In genomic region chr16:7185689-7186088, GRCh38 we compare ENCODE assay signal across 1 cellular context.
TF ChIP-seq lines count a peak whose summit lies in the region.

No MANE protein-coding gene starts in this region.

TF ChIP-seq in HepG2, 621 proteins besides CTCF, POLR2A, EP300 and RAD21 (continued from another document and continues in another):
- TF ChIP-seq HNF4G (IDR thresholded peaks at IDR 0.05; ENCODE audit: borderline replicate concordance, low read depth, low read length) (no peak), HNF4G (CRISPR knock-in tag; IDR thresholded peaks at IDR 0.05; ENCODE audit: borderline replicate concordance, low read depth) (no peak), ZNF24 (IDR thresholded peaks at IDR 0.05) (peak; percentile 42; the same call in 1 of the 2 replicates), ZSCAN31 (CRISPR knock-in tag; IDR thresholded peaks at IDR 0.05; ENCODE audit: low read depth) (no peak), SIX4 (CRISPR knock-in tag; IDR thresholded peaks at IDR 0.05) (no peak), GTF3A (CRISPR knock-in tag; conservative IDR thresholded peaks at IDR 0.05) (no peak), TCF7 (IDR thresholded peaks at IDR 0.05; ENCODE audit: low read depth) (peak; percentile 83), ZNF841 (CRISPR knock-in tag; IDR thresholded peaks at IDR 0.05; ENCODE audit: borderline replicate concordance) (no peak), ZKSCAN5 (CRISPR knock-in tag; IDR thresholded peaks at IDR 0.05) (no peak), ZNF143 (CRISPR knock-in tag; IDR thresholded peaks at IDR 0.05) (no peak), ZNF510 (CRISPR knock-in tag; IDR thresholded peaks at IDR 0.05; ENCODE audit: low read depth) (no peak), THAP7 (CRISPR knock-in tag; IDR thresholded peaks at IDR 0.05) (no peak), HIC2 (CRISPR knock-in tag; IDR thresholded peaks at IDR 0.05; ENCODE audit: low read depth) (no peak), ZNF263 (CRISPR knock-in tag; IDR thresholded peaks at IDR 0.05) (no peak), TBX3 (IDR thresholded peaks at IDR 0.05; ENCODE audit: borderline replicate concordance) (peak; percentile 51; the same call in 1 of the 2 replicates), ISL2 (CRISPR knock-in tag; IDR thresholded peaks at IDR 0.05) (no peak), FOXA1 (IDR thresholded peaks at IDR 0.05) (no peak), FOXA1 (CRISPR knock-in tag; IDR thresholded peaks at IDR 0.05) (0 out of 2 replicates have a peak, but pooled peaks have one; percentile 29), GTF2F1 (IDR thresholded peaks at IDR 0.05; ENCODE audit: low read length) (no peak), ZNF235 (CRISPR knock-in tag; IDR thresholded peaks at IDR 0.05; ENCODE audit: borderline replicate concordance) (no peak), ARID3A (IDR thresholded peaks at IDR 0.05; ENCODE audit: low read depth, low read length) (peak; percentile 73), ZNF446 (CRISPR knock-in tag; IDR thresholded peaks at IDR 0.05) (no peak), ZNF431 (CRISPR knock-in tag; IDR thresholded peaks at IDR 0.05; ENCODE audit: borderline replicate concordance, low read depth) (no peak), FOXC1 (CRISPR knock-in tag; IDR thresholded peaks at IDR 0.05; ENCODE audit: borderline replicate concordance) (no peak), MYNN (CRISPR knock-in tag; IDR thresholded peaks at IDR 0.05; ENCODE audit: low read depth) (no peak), THRA (CRISPR knock-in tag; IDR thresholded peaks at IDR 0.05; ENCODE audit: borderline replicate concordance) (no peak), ZNF792 (CRISPR knock-in tag; IDR thresholded peaks at IDR 0.05) (no peak), ZNF382 (CRISPR knock-in tag; IDR thresholded peaks at IDR 0.05; ENCODE audit: borderline replicate concordance) (no peak), KLF13 (CRISPR knock-in tag; IDR thresholded peaks at IDR 0.05) (no peak), GABPB1 (CRISPR knock-in tag; IDR thresholded peaks at IDR 0.05) (peak; percentile 24; the same call in 1 of the 2 replicates), PRPF4 (IDR thresholded peaks at IDR 0.05; ENCODE audit: low read depth, low read length, poor library complexity, severe bottlenecking) (no peak), NFKB2 (CRISPR knock-in tag; IDR thresholded peaks at IDR 0.05; ENCODE audit: borderline replicate concordance) (no peak), NAIF1 (CRISPR knock-in tag; IDR thresholded peaks at IDR 0.05; ENCODE audit: borderline replicate concordance) (no peak), ZNF33A (CRISPR knock-in tag; IDR thresholded peaks at IDR 0.05; ENCODE audit: borderline replicate concordance) (no peak), JUNB (CRISPR knock-in tag; IDR thresholded peaks at IDR 0.05; ENCODE audit: borderline replicate concordance) (peak; percentile 59; the same call in 1 of the 2 replicates), FOXK1 (CRISPR knock-in tag; IDR thresholded peaks at IDR 0.05; ENCODE audit: borderline replicate concordance, low read depth) (peak; percentile 46; the same call in 1 of the 2 replicates), TGIF2 (CRISPR knock-in tag; IDR thresholded peaks at IDR 0.05) (no peak), ZNF432 (CRISPR knock-in tag; IDR thresholded peaks at IDR 0.05; ENCODE audit: borderline replicate concordance) (no peak), MBNL3 (CRISPR knock-in tag; conservative IDR thresholded peaks at IDR 0.05) (no peak), GFI1 (CRISPR knock-in tag; IDR thresholded peaks at IDR 0.05; ENCODE audit: borderline replicate concordance) (no peak), DNMT3B (CRISPR knock-in tag; conservative IDR thresholded peaks at IDR 0.05) (no peak), SNAPC4 (CRISPR knock-in tag; IDR thresholded peaks at IDR 0.05) (no peak), ZNF775 (CRISPR knock-in tag; IDR thresholded peaks at IDR 0.05; ENCODE audit: borderline replicate concordance) (no peak), KDM3A (CRISPR knock-in tag; IDR thresholded peaks at IDR 0.05; ENCODE audit: low read depth) (no peak), ZNF343 (CRISPR knock-in tag; IDR thresholded peaks at IDR 0.05) (no peak)
- TF ChIP-seq, protein P1, sequence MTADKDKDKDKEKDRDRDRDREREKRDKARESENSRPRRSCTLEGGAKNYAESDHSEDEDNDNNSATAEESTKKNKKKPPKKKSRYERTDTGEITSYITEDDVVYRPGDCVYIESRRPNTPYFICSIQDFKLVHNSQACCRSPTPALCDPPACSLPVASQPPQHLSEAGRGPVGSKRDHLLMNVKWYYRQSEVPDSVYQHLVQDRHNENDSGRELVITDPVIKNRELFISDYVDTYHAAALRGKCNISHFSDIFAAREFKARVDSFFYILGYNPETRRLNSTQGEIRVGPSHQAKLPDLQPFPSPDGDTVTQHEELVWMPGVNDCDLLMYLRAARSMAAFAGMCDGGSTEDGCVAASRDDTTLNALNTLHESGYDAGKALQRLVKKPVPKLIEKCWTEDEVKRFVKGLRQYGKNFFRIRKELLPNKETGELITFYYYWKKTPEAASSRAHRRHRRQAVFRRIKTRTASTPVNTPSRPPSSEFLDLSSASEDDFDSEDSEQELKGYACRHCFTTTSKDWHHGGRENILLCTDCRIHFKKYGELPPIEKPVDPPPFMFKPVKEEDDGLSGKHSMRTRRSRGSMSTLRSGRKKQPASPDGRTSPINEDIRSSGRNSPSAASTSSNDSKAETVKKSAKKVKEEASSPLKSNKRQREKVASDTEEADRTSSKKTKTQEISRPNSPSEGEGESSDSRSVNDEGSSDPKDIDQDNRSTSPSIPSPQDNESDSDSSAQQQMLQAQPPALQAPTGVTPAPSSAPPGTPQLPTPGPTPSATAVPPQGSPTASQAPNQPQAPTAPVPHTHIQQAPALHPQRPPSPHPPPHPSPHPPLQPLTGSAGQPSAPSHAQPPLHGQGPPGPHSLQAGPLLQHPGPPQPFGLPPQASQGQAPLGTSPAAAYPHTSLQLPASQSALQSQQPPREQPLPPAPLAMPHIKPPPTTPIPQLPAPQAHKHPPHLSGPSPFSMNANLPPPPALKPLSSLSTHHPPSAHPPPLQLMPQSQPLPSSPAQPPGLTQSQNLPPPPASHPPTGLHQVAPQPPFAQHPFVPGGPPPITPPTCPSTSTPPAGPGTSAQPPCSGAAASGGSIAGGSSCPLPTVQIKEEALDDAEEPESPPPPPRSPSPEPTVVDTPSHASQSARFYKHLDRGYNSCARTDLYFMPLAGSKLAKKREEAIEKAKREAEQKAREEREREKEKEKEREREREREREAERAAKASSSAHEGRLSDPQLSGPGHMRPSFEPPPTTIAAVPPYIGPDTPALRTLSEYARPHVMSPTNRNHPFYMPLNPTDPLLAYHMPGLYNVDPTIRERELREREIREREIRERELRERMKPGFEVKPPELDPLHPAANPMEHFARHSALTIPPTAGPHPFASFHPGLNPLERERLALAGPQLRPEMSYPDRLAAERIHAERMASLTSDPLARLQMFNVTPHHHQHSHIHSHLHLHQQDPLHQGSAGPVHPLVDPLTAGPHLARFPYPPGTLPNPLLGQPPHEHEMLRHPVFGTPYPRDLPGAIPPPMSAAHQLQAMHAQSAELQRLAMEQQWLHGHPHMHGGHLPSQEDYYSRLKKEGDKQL (CRISPR knock-in tag; IDR thresholded peaks at IDR 0.05; ENCODE audit: low read depth), result no peak
- TF ChIP-seq, protein P2, sequence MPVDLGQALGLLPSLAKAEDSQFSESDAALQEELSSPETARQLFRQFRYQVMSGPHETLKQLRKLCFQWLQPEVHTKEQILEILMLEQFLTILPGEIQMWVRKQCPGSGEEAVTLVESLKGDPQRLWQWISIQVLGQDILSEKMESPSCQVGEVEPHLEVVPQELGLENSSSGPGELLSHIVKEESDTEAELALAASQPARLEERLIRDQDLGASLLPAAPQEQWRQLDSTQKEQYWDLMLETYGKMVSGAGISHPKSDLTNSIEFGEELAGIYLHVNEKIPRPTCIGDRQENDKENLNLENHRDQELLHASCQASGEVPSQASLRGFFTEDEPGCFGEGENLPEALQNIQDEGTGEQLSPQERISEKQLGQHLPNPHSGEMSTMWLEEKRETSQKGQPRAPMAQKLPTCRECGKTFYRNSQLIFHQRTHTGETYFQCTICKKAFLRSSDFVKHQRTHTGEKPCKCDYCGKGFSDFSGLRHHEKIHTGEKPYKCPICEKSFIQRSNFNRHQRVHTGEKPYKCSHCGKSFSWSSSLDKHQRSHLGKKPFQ (CRISPR knock-in tag; IDR thresholded peaks at IDR 0.05; ENCODE audit: insufficient replicate concordance), result no peak
- TF ChIP-seq, protein P3, sequence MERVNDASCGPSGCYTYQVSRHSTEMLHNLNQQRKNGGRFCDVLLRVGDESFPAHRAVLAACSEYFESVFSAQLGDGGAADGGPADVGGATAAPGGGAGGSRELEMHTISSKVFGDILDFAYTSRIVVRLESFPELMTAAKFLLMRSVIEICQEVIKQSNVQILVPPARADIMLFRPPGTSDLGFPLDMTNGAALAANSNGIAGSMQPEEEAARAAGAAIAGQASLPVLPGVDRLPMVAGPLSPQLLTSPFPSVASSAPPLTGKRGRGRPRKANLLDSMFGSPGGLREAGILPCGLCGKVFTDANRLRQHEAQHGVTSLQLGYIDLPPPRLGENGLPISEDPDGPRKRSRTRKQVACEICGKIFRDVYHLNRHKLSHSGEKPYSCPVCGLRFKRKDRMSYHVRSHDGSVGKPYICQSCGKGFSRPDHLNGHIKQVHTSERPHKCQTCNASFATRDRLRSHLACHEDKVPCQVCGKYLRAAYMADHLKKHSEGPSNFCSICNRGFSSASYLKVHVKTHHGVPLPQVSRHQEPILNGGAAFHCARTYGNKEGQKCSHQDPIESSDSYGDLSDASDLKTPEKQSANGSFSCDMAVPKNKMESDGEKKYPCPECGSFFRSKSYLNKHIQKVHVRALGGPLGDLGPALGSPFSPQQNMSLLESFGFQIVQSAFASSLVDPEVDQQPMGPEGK (CRISPR knock-in tag; IDR thresholded peaks at IDR 0.05), result no peak
